16 cellular contexts compared by ENCODE assay signal in genomic region chr4:94640151-94640550, GRCh38.
"Had no signal": no experiment of that assay in that cellular context is flagged by ENCODE, and none has a peak within 500 bp of the region (broad histone marks: within the 10 kb centered on the region; RNA-seq: fewer than 3 reads in every experiment).

No MANE protein-coding gene starts in this region.

- DNase-seq: activated CD4-positive, alpha-beta T cell treated with anti-CD3 and anti-CD28 coated beads for 4 hours; activated CD8-positive, alpha-beta memory T cell treated with anti-CD3 and anti-CD28 coated beads, Interleukin-2, amount 50 U/mL, for 48 hours; activated CD8-positive, alpha-beta T cell treated with anti-CD3 and anti-CD28 coated beads for 36 hours; activated gamma-delta T cell; activated naive CD4-positive, alpha-beta T cell treated with anti-CD3 and anti-CD28 coated beads for 36 hours; activated T-cell treated with anti-CD3 and anti-CD28 coated beads, Interleukin-2, amount 50 U/mL, for 4 hours; KG1; NCI-H1092; NCI-H1417; NCI-H1930; NCI-H2171 treated with DMSO at 0.1 percent for 48 hours; NCI-H226; NCI-H526; NCI-H82; SHP77 had no signal

- ATAC-seq: activated CD4-positive, CD25-positive, alpha-beta regulatory T cell treated with anti-CD3 and anti-CD28 coated beads, Interleukin-2, amount 50 U/mL, for 24 hours; activated CD8-positive, alpha-beta T cell treated with anti-CD3 and anti-CD28 coated beads for 36 hours; activated T-cell treated with anti-CD3 and anti-CD28 coated beads, Interleukin-2, amount 50 U/mL, for 4 hours had no signal
